13 cellular contexts compared by ENCODE assay signal in genomic region chr18:7577706-7578105, GRCh38. TPM values are rescaled to one million over a fixed set of nuclear protein-coding genes. Genes with fewer than 3 reads are reported as not detected.
DNase-seq lines count a peak whose midpoint lies in the region; ATAC-seq, FAIRE-seq and TF ChIP-seq lines count a peak whose summit lies in the region.
"Had no signal": no experiment of that assay in that cellular context is flagged by ENCODE, and none has a peak within 500 bp of the region (broad histone marks: within the 10 kb centered on the region; RNA-seq: fewer than 3 reads in every experiment).

No MANE protein-coding gene starts in this region.

- H3K27me3 ChIP-seq in ACC112 (ENCODE audit: insufficient read depth, low read length) (no peaks in the 10 kb centered on the region), kidney epithelial cell (ENCODE audit: control insufficient read depth, insufficient read depth, low read length) (no peaks in the 10 kb centered on the region)

- H3K27ac ChIP-seq in ACC112 (ENCODE audit: low read depth, low read length): peak overlapping the region; percentile 82
- H3K27ac ChIP-seq: KMS-11 had no signal

- peaks cover 58% of the 10 kb centered on the region for H3K79me2 ChIP-seq in ACC112 (ENCODE audit: control insufficient read depth, insufficient read depth, low read length, unreplicated experiment)

- ATAC-seq in HG02840 (IDR thresholded peaks at IDR 0.05; ENCODE audit: low FRiP score, unreplicated experiment): no peak
- ATAC-seq in HG02970 (IDR thresholded peaks at IDR 0.05; ENCODE audit: low FRiP score, unreplicated experiment): no peak
- ATAC-seq: activated CD8-positive, alpha-beta T cell treated with anti-CD3 and anti-CD28 coated beads for 36 hours had no signal

- H3K4me3 ChIP-seq in ACC112 (ENCODE audit: low read depth, low read length) (peak overlapping the region; percentile 47), cardiac fibroblast (replicated peaks in 1 of 2; ENCODE audit: low read depth in 2 of 2, low read length in 2 of 2) (no peak overlapping the region), kidney epithelial cell (ENCODE audit: low read depth, low read length) (no peak overlapping the region)

- TF ChIP-seq CTCF in cardiac fibroblast (IDR thresholded peaks at IDR 0.05; ENCODE audit: low read depth, low read length) (no peak), kidney epithelial cell (IDR thresholded peaks at IDR 0.05; ENCODE audit: insufficient read depth, low read length, poor library complexity, severe bottlenecking) (no peak)

- peak overlapping the region; percentile 27 for H2AFZ ChIP-seq in ACC112 (ENCODE audit: low read length, unreplicated experiment)

- DNase-seq in HTR-8/SVneo (ENCODE audit: insufficient read length, low spot score) (peak; percentile 49), cardiac fibroblast (ENCODE audit: low read depth in 2 of 2) (peak; percentile 61 to 81), kidney epithelial cell (ENCODE audit: low read depth) (peak; percentile 50), DMS53 (lab: John Stamatoyannopoulos, UW) (no peak), germinal center (ENCODE audit: low spot score) (no peak)
- DNase-seq: activated CD8-positive, alpha-beta T cell treated with anti-CD3 and anti-CD28 coated beads for 36 hours; GDM1; midbrain; NCI-H187 treated with DMSO at 0.1 percent for 48 hours had no signal

- H3K36me3 ChIP-seq in ACC112 (ENCODE audit: insufficient read depth, low read length) (0 out of 2 replicates have a peak, but pooled peaks cover 5% of the 10 kb centered on the region), kidney epithelial cell (ENCODE audit: control insufficient read depth, insufficient read depth, low read length) (no peaks in the 10 kb centered on the region)

- FAIRE-seq in HTR-8/SVneo (lab: Jason Lieb, UNC): no peak

- peaks cover 55% of the 10 kb centered on the region for H3K4me1 ChIP-seq in ACC112 (ENCODE audit: control insufficient read depth, insufficient read depth, low read length, unreplicated experiment)

RNA-seq across cellular contexts. Expression of gene PTPRM, which starts 10.6 kb away (rescaled TPM):
- 59.8 and 65.5 TPM in 2 replicates for total RNA-seq in kidney epithelial cell

Comparison
In these comparisons a context has a peak if more than half of its experiments do, and no peak if none do; other contexts are left out.
1. DNase-seq: peak in HTR-8/SVneo (single experiment), cardiac fibroblast (2 of 2) and kidney epithelial cell (single experiment); none in DMS53 (single experiment) and germinal center (single experiment).